In genomic region chr15:67520976-67521769, GRCh38 we compare ENCODE assay signal across 8 cellular contexts. TPM values are rescaled to one million over a fixed set of nuclear protein-coding genes. Genes with fewer than 3 reads are reported as not detected.
DNase-seq lines count a peak whose midpoint lies in the region; TF ChIP-seq lines count a peak whose summit lies in the region.

TSS of gene C15orf61 (plus strand) at chr15:67521131. CDS start at chr15:67521249, 118 bp downstream.

- no peaks in the 10 kb centered on the region for H3K79me1 ChIP-seq in H9 (ENCODE audit: insufficient read depth, low read depth, low read length, poor library complexity, severe bottlenecking)

- H2BK20ac ChIP-seq in H9 (ENCODE audit: low read depth, low read length, poor library complexity, severe bottlenecking): no peak within 1 kb of the TSS

- no peak within 1 kb of the TSS for H2BK15ac ChIP-seq in H9 (ENCODE audit: low read depth, low read length)

- H3K4me1 ChIP-seq in H9 (ENCODE audit: insufficient read depth, low read length) (no peaks in the 10 kb centered on the region), Loucy (ENCODE audit: insufficient read depth, low read length, poor library complexity, severe bottlenecking) (peaks cover 52% of the 10 kb centered on the region), osteoblast (ENCODE audit: insufficient read depth, low read length) (peaks cover 24% of the 10 kb centered on the region), testis (peaks cover 8% of the 10 kb centered on the region)

- H3K4me3 ChIP-seq in GM08714 (ENCODE audit: low read length): peak within 1 kb of the TSS; percentile 95
- H3K4me3 ChIP-seq in Loucy (ENCODE audit: low read length, poor library complexity, severe bottlenecking): peak within 1 kb of the TSS; percentile 80
- peak within 1 kb of the TSS; percentile 95 for H3K4me3 ChIP-seq in osteoblast (ENCODE audit: insufficient read depth, low read length)
- H3K4me3 ChIP-seq in testis: peak within 1 kb of the TSS; percentile 83 to 88

- no peaks in the 10 kb centered on the region; the same call in 1 of the 2 replicates for H3K27me3 ChIP-seq in H9 (ENCODE audit: insufficient read depth, low read length)
- no peaks in the 10 kb centered on the region for H3K27me3 ChIP-seq in Loucy (ENCODE audit: insufficient read depth, low read length, poor library complexity, severe bottlenecking)
- H3K27me3 ChIP-seq in osteoblast (ENCODE audit: insufficient read depth, low read length): no peaks in the 10 kb centered on the region
- no peaks in the 10 kb centered on the region for H3K27me3 ChIP-seq in testis

- no peaks in the 10 kb centered on the region for H4K20me1 ChIP-seq in H9 (ENCODE audit: control insufficient read depth, insufficient read depth, insufficient read length)
- H4K20me1 ChIP-seq in Loucy (ENCODE audit: insufficient read depth, low read length, poor library complexity, severe bottlenecking): peaks cover 44% of the 10 kb centered on the region
- peaks cover 23% of the 10 kb centered on the region for H4K20me1 ChIP-seq in osteoblast (ENCODE audit: insufficient read depth, low read length)

- no peak within 1 kb of the TSS for H4K5ac ChIP-seq in H9 (ENCODE audit: insufficient read length, low read depth, low read length)

- H3K4me2 ChIP-seq in H9 (ENCODE audit: insufficient read depth, insufficient read length, low read length) (peak within 1 kb of the TSS; percentile 59), Loucy (ENCODE audit: low read depth, low read length, poor library complexity, severe bottlenecking) (peak within 1 kb of the TSS; percentile 91), osteoblast (ENCODE audit: insufficient read depth, low read length) (peak within 1 kb of the TSS; percentile 92)

- H3K36me3 ChIP-seq in Loucy (ENCODE audit: insufficient read depth, low read length) (no peaks in the 10 kb centered on the region), osteoblast (ENCODE audit: insufficient read depth, low read length) (peaks cover under 1% of the 10 kb centered on the region), testis (ENCODE audit: low read depth, missing control alignments) (no peaks in the 10 kb centered on the region)

- DNase-seq in H9 (peak; percentile 80), SK-N-DZ (ENCODE audit: low spot score) (peak; percentile 86), glomerular visceral epithelial cell (ENCODE audit: extremely low spot score) (peak; percentile 80), osteoblast (ENCODE audit: insufficient read length, low spot score, missing footprints) (peak; percentile 98), testis (peak; percentile 85)
- DNase-seq in activated naive CD4-positive, alpha-beta T cell treated with anti-CD3 and anti-CD28 coated beads, Interleukin-2, amount 50 U/mL, for 16 hours: peak; percentile 85

- peak within 1 kb of the TSS in 1 of 3 experiments; percentile 94; a peak in 1 of 7 replicates for H3K27ac Mint-ChIP-seq in H9

- H3K9me3 ChIP-seq in H9 (ENCODE audit: control insufficient read depth, low read depth, low read length): no peaks in the 10 kb centered on the region
- no peaks in the 10 kb centered on the region for H3K9me3 ChIP-seq in Loucy (ENCODE audit: insufficient read depth, low read depth, low read length)
- H3K9me3 ChIP-seq in osteoblast (ENCODE audit: low read depth, low read length): no peaks in the 10 kb centered on the region
- no peaks in the 10 kb centered on the region for H3K9me3 ChIP-seq in testis

- no peak within 1 kb of the TSS; the same call in 1 of the 2 replicates for H3K4ac ChIP-seq in H9 (ENCODE audit: low read depth, low read length)

- H3K9ac ChIP-seq in H9 (ENCODE audit: extremely low read depth, insufficient read length, low read length) (peak within 1 kb of the TSS; percentile 46), Loucy (ENCODE audit: low read depth, low read length, poor library complexity, severe bottlenecking) (peak within 1 kb of the TSS; percentile 92)

- H3K27ac ChIP-seq in H9 (ENCODE audit: insufficient read length, low read depth, low read length) (no peak within 1 kb of the TSS), osteoblast (ENCODE audit: low read depth, low read length) (peak within 1 kb of the TSS; percentile 89), testis (peak within 1 kb of the TSS; percentile 97 to 98)

- intact Hi-C loops in testis (cut with DNase I; ENCODE audit: low total_unique reads): loop anchor here (10.0 kb wide), 1 partner anchor 314 kb away; no protein-coding TSS in a partner anchor

- no peak within 1 kb of the TSS for H2AK5ac ChIP-seq in H9 (ENCODE audit: insufficient read length, low read length)

- peak within 1 kb of the TSS; percentile 73 for H3K18ac ChIP-seq in H9 (ENCODE audit: insufficient read length, low read depth, low read length)

- no peak within 1 kb of the TSS for H2BK120ac ChIP-seq in H9 (ENCODE audit: low read depth, low read length, poor library complexity, severe bottlenecking)

- no peaks in the 10 kb centered on the region for H3K79me2 ChIP-seq in H9 (ENCODE audit: insufficient read depth, low read length)
- H3K79me2 ChIP-seq in Loucy (ENCODE audit: insufficient read depth, low read length): peaks cover 63% of the 10 kb centered on the region
- peaks cover 46% of the 10 kb centered on the region for H3K79me2 ChIP-seq in osteoblast (ENCODE audit: insufficient read depth, low read length)

- H3K27me3 Mint-ChIP-seq in H9 (ENCODE audit: low read depth): peaks cover 8% of the 10 kb centered on the region

- H3K36me3 Mint-ChIP-seq in H9 (ENCODE audit: insufficient read depth in 1 of 3, low read depth in 3 of 3): peaks cover 0 to 2% (median 0%) of the 10 kb centered on the region in 3 experiments; a peak in 1 of 7 replicates

- H3K14ac ChIP-seq in H9 (ENCODE audit: insufficient read depth, low read length): peak within 1 kb of the TSS; percentile 94

- no CpG with 5 or more reads among the region's 97 CpGs for WGBS in H9 (ENCODE audit: extremely low coverage, insufficient read length, low lambda C conversion rate)
- WGBS in testis, 2 donors: 0 to 1% methylated on average over 33 to 68 of the region's 97 CpGs

- H2BK5ac ChIP-seq in H9 (ENCODE audit: insufficient read length, low read length): no peak within 1 kb of the TSS

- TF ChIP-seq CTCF in H9 (conservative IDR thresholded peaks at IDR 0.05) (no peak), Loucy (conservative IDR thresholded peaks at IDR 0.05; ENCODE audit: low read length) (no peak), osteoblast (IDR thresholded peaks at IDR 0.05; ENCODE audit: extremely low read depth, low read depth, low read length) (no peak), testis (IDR thresholded peaks at IDR 0.05) (no peak)

- H3K4me3 Mint-ChIP-seq in H9: peak within 1 kb of the TSS; percentile 82 to 88

- H3K9me3 Mint-ChIP-seq in H9: no peaks in the 10 kb centered on the region

- no peaks in the 10 kb centered on the region for H3F3A ChIP-seq in Loucy (ENCODE audit: low read depth)

- no peak within 1 kb of the TSS for H2AFZ ChIP-seq in H9 (ENCODE audit: low read length)
- peak within 1 kb of the TSS; percentile 97 for H2AFZ ChIP-seq in Loucy (ENCODE audit: low read length)
- H2AFZ ChIP-seq in osteoblast (ENCODE audit: low read length): peak within 1 kb of the TSS; percentile 96

- H2BK12ac ChIP-seq in H9 (ENCODE audit: insufficient read length, low read depth, low read length): no peak within 1 kb of the TSS

- H3K23me2 ChIP-seq in H9 (ENCODE audit: insufficient read length, low read depth, low read length, poor library complexity, severe bottlenecking): peaks cover 12% of the 10 kb centered on the region

- no peak within 1 kb of the TSS for H4K8ac ChIP-seq in H9 (replicated peaks; ENCODE audit: insufficient read length, low read depth, low read length)

- no peak within 1 kb of the TSS for H3K23ac ChIP-seq in H9 (ENCODE audit: insufficient read length, low read depth, low read length)

- no peak within 1 kb of the TSS for H4K91ac ChIP-seq in H9 (ENCODE audit: insufficient read length, low read depth, low read length)

- no peak for TF ChIP-seq POLR2A in testis (IDR thresholded peaks at IDR 0.05)

- no peak within 1 kb of the TSS for H3T11ph ChIP-seq in H9 (ENCODE audit: low read length)

- H3K56ac ChIP-seq in H9 (ENCODE audit: insufficient read length, low read depth, low read length): no peak within 1 kb of the TSS

- H3K4me1 Mint-ChIP-seq in H9: peaks cover 23 to 25% of the 10 kb centered on the region in 2 experiments

- no peaks in the 10 kb centered on the region for H3K9me2 ChIP-seq in Loucy (replicated peaks; ENCODE audit: low read depth, low read length)

RNA-seq across cellular contexts. Expression of gene C15orf61, which starts in this region (rescaled TPM):
- total RNA-seq in H9 (2021) (2.6 and 2.9 TPM in 2 replicates), osteoblast (10.1 and 12.1 TPM in 2 replicates), testis (10 to 100 TPM; 24.9 to 28.6 TPM)
- polyA plus RNA-seq in SK-N-DZ (2014; cell fraction: cytosol; rRNA removed): 7.4 and 8.7 TPM in 2 replicates
- polyA plus RNA-seq in SK-N-DZ (2014; cell fraction: nucleus; rRNA removed): 9.1 and 11.1 TPM in 2 replicates
- polyA plus RNA-seq in testis (ENCODE audit: insufficient read depth, low read depth, low replicate concordance): 42.8 TPM
